ENCODE assay signal across 15 cellular contexts in genomic region chr22:24331468-24332440, GRCh38.
A peak's percentile ranks its signal among the peaks of the same experiment; 100 is the strongest.
DNase-seq lines count a peak whose midpoint lies in the region; ATAC-seq, FAIRE-seq and TF ChIP-seq lines count a peak whose summit lies in the region.
"Had no signal": no experiment of that assay in that cellular context is flagged by ENCODE, and none has a peak within 500 bp of the region (broad histone marks: within the 10 kb centered on the region; RNA-seq: fewer than 3 reads in every experiment).

No MANE protein-coding gene starts in this region.

- no peak overlapping the region for H3K4me3 Mint-ChIP-seq in HFFc6

- ATAC-seq in SK-N-SH treated with all-trans-retinoic acid at 6 μM for 48 hours, result peak; percentile 43
- ATAC-seq in HG02840 (IDR thresholded peaks at IDR 0.05; ENCODE audit: low FRiP score, unreplicated experiment), result no peak
- ATAC-seq in GM18520 (IDR thresholded peaks at IDR 0.05; ENCODE audit: unreplicated experiment), result no peak
- ATAC-seq: A549; PC-3; stimulated activated naive CD8-positive, alpha-beta T cell treated with anti-CD3 and anti-CD28 coated beads, Interleukin-15, Interleukin-2, amounts not matched to agents 100 U/mL and 50 U/mL, for 24 hours had no signal

- no peak for DNase-seq in HFFc6
- peak; percentile 12 for DNase-seq in fibroblast of villous mesenchyme (ENCODE audit: low read depth)
- DNase-seq in small intestine, result no peak
- DNase-seq in substantia nigra (lab: John Stamatoyannopoulos, UW), result no peak
- DNase-seq: activated naive CD4-positive, alpha-beta T cell; cortex of kidney; NCI-H1694 treated with DMSO at 0.1 percent for 48 hours; PC-3; stimulated activated naive CD8-positive, alpha-beta T cell treated with anti-CD3 and anti-CD28 coated beads, Interleukin-15, Interleukin-2, amounts not matched to agents 100 U/mL and 50 U/mL, for 24 hours; SW 1271 had no signal

- FAIRE-seq in small intestine (lab: Jason Lieb, UNC), result no peak
- FAIRE-seq: A549 had no signal

- H2AFZ ChIP-seq in ACC112 (ENCODE audit: low read length, unreplicated experiment), result no peak overlapping the region

- peak overlapping the region; percentile 2; the same call in 1 of the 2 replicates for H3K27ac ChIP-seq in ACC112 (ENCODE audit: low read depth, low read length)
- H3K27ac ChIP-seq in small intestine (ENCODE audit: low read depth in 1 of 2, low read length in 1 of 2), result no peak overlapping the region
- no peak overlapping the region for H3K27ac ChIP-seq in substantia nigra (ENCODE audit: low read depth, low read length, poor library complexity, severe bottlenecking)
- H3K27ac ChIP-seq: A549 had no signal

- H3K9me3 ChIP-seq in small intestine (ENCODE audit: control insufficient read depth, low read depth), result no peaks in the 10 kb centered on the region
- H3K9me3 ChIP-seq: A549 had no signal

- H3K4me1 ChIP-seq in ACC112 (ENCODE audit: control insufficient read depth, insufficient read depth, low read length, unreplicated experiment), result peaks cover 24% of the 10 kb centered on the region
- H3K4me1 ChIP-seq in small intestine (ENCODE audit: control insufficient read depth in 2 of 2, insufficient read depth in 1 of 2, low read depth in 1 of 2, low read length in 1 of 2), result no peaks in the 10 kb centered on the region
- H3K4me1 ChIP-seq: A549 had no signal

- no peaks in the 10 kb centered on the region for H3K27me3 Mint-ChIP-seq in HFFc6 (ENCODE audit: insufficient read depth)

- peaks cover 6% of the 10 kb centered on the region for H3K79me2 ChIP-seq in ACC112 (ENCODE audit: control insufficient read depth, insufficient read depth, low read length, unreplicated experiment)

- H3K4me1 Mint-ChIP-seq in HFFc6 (ENCODE audit: low read depth), result peaks cover 53% of the 10 kb centered on the region

- H3K27ac Mint-ChIP-seq in HFFc6, result peak overlapping the region; percentile 59

- H3K36me3 ChIP-seq in ACC112 (ENCODE audit: insufficient read depth, low read length) (peaks cover 14% of the 10 kb centered on the region), small intestine (ENCODE audit: control insufficient read depth in 2 of 2, insufficient read depth in 2 of 2, low read length in 2 of 2) (peaks cover 6 to 10% of the 10 kb centered on the region in 2 donors)

- 72 to 83% (median 81%) methylated on average over 3 of the region's 3 CpGs for WGBS in small intestine, 3 donors

- TF ChIP-seq CTCF in HFFc6 (IDR thresholded peaks at IDR 0.05), result no peak
- TF ChIP-seq CTCF in fibroblast of villous mesenchyme (IDR thresholded peaks at IDR 0.05; ENCODE audit: insufficient read depth, low read depth, low read length), result no peak

- H3K9me3 Mint-ChIP-seq in HFFc6, result no peaks in the 10 kb centered on the region

- peaks cover 28% of the 10 kb centered on the region for H3K36me3 Mint-ChIP-seq in HFFc6 (ENCODE audit: low read depth)

- H3K4me3 ChIP-seq in ACC112 (ENCODE audit: low read depth, low read length) (no peak overlapping the region), fibroblast of villous mesenchyme (ENCODE audit: low read depth, low read length) (no peak overlapping the region), small intestine (ENCODE audit: low read depth in 1 of 2, low read length in 2 of 2) (no peak overlapping the region)
- H3K4me3 ChIP-seq: A549 had no signal

- H3K27me3 ChIP-seq in ACC112 (ENCODE audit: insufficient read depth, low read length) (no peaks in the 10 kb centered on the region), small intestine (ENCODE audit: control insufficient read depth in 2 of 2, insufficient read depth in 2 of 2, low read length in 2 of 2) (no peaks in the 10 kb centered on the region)

TF ChIP-seq in SK-N-SH treated with all-trans-retinoic acid at 6 μM for 48 hours, 23 proteins besides CTCF, POLR2A, EP300 and RAD21:
- TF ChIP-seq ZNF565 (CRISPR knock-in tag; conservative IDR thresholded peaks at IDR 0.05; ENCODE audit: low read depth), result no peak
- TF ChIP-seq ISL1 (CRISPR knock-in tag; IDR thresholded peaks at IDR 0.05), result 0 out of 2 replicates have a peak, but pooled peaks have one; percentile 27
- TF ChIP-seq PATZ1 (CRISPR knock-in tag; IDR thresholded peaks at IDR 0.05; ENCODE audit: borderline replicate concordance), result no peak
- TF ChIP-seq ESRRG (CRISPR knock-in tag; IDR thresholded peaks at IDR 0.05), result no peak
- TF ChIP-seq ZFP30 (CRISPR knock-in tag; IDR thresholded peaks at IDR 0.05), result no peak
